ENCODE assay signal across 1 cellular context in genomic region chr1:233598891-233599541, GRCh38.
TF ChIP-seq lines count a peak whose summit lies in the region.

No MANE protein-coding gene starts in this region.

TF ChIP-seq in GM12878, 131 proteins besides CTCF, POLR2A, EP300 and RAD21 (continued from another document):
- TF ChIP-seq, protein P1, sequence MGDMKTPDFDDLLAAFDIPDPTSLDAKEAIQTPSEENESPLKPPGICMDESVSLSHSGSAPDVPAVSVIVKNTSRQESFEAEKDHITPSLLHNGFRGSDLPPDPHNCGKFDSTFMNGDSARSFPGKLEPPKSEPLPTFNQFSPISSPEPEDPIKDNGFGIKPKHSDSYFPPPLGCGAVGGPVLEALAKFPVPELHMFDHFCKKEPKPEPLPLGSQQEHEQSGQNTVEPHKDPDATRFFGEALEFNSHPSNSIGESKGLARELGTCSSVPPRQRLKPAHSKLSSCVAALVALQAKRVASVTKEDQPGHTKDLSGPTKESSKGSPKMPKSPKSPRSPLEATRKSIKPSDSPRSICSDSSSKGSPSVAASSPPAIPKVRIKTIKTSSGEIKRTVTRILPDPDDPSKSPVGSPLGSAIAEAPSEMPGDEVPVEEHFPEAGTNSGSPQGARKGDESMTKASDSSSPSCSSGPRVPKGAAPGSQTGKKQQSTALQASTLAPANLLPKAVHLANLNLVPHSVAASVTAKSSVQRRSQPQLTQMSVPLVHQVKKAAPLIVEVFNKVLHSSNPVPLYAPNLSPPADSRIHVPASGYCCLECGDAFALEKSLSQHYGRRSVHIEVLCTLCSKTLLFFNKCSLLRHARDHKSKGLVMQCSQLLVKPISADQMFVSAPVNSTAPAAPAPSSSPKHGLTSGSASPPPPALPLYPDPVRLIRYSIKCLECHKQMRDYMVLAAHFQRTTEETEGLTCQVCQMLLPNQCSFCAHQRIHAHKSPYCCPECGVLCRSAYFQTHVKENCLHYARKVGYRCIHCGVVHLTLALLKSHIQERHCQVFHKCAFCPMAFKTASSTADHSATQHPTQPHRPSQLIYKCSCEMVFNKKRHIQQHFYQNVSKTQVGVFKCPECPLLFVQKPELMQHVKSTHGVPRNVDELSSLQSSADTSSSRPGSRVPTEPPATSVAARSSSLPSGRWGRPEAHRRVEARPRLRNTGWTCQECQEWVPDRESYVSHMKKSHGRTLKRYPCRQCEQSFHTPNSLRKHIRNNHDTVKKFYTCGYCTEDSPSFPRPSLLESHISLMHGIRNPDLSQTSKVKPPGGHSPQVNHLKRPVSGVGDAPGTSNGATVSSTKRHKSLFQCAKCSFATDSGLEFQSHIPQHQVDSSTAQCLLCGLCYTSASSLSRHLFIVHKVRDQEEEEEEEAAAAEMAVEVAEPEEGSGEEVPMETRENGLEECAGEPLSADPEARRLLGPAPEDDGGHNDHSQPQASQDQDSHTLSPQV (IDR thresholded peaks at IDR 0.05): 0 out of 2 replicates have a peak, but pooled peaks have one; percentile 39
- TF ChIP-seq RB1 (IDR thresholded peaks at IDR 0.05; ENCODE audit: borderline replicate concordance): no peak
- no peak; the same call in 1 of the 2 replicates for TF ChIP-seq STAT3 (IDR thresholded peaks at IDR 0.05; ENCODE audit: low read depth, low read length)
- TF ChIP-seq EZH2 (IDR thresholded peaks at IDR 0.05; ENCODE audit: borderline replicate concordance, control insufficient read depth, low read depth, low read length): no peak
- no peak for TF ChIP-seq FOXK2 (IDR thresholded peaks at IDR 0.05)
- TF ChIP-seq SMAD5 (IDR thresholded peaks at IDR 0.05; ENCODE audit: low read depth): no peak
- TF ChIP-seq POU2F2 (IDR thresholded peaks at IDR 0.05; ENCODE audit: borderline replicate concordance, low read depth, low read length): peak; percentile 82; the same call in 1 of the 3 replicates
- TF ChIP-seq, protein P2, sequence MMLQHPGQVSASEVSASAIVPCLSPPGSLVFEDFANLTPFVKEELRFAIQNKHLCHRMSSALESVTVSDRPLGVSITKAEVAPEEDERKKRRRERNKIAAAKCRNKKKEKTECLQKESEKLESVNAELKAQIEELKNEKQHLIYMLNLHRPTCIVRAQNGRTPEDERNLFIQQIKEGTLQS (IDR thresholded peaks at IDR 0.05; ENCODE audit: borderline replicate concordance, extremely low read depth, low read depth, low read length): no peak
- peak; percentile 53; the same call in 1 of the 2 replicates for TF ChIP-seq IRF4 (IDR thresholded peaks at IDR 0.05; ENCODE audit: low read depth, low read length)
- peak; percentile 94 for TF ChIP-seq JUNB (IDR thresholded peaks at IDR 0.05)
- peak; percentile 87 for TF ChIP-seq MEF2B (IDR thresholded peaks at IDR 0.05; ENCODE audit: partially characterized antibody, poor library complexity, severe bottlenecking)
- TF ChIP-seq ZNF207 (IDR thresholded peaks at IDR 0.05; ENCODE audit: borderline replicate concordance): peak; percentile 38; the same call in 1 of the 2 replicates
- TF ChIP-seq RBBP5 (conservative IDR thresholded peaks at IDR 0.05): peak; percentile 33; the same call in 1 of the 2 replicates
- TF ChIP-seq ETV6 (conservative IDR thresholded peaks at IDR 0.05 in 1 of 2, IDR thresholded peaks at IDR 0.05 in 1 of 2; ENCODE audit: borderline replicate concordance in 1 of 2, low read depth in 1 of 2): peak in 1 of 2 experiments; percentile 67; a peak in 1 of 4 replicates
- no peak for TF ChIP-seq CBX3 (IDR thresholded peaks at IDR 0.05; ENCODE audit: borderline replicate concordance, low read depth)
- TF ChIP-seq SREBF2 (IDR thresholded peaks at IDR 0.05; ENCODE audit: low read length): no peak
- peak; percentile 97 for TF ChIP-seq MTA2 (IDR thresholded peaks at IDR 0.05; ENCODE audit: low read depth)
- TF ChIP-seq IKZF2 (IDR thresholded peaks at IDR 0.05): peak; percentile 50 to 79; a peak in 3 of 4 replicates
- no peak for TF ChIP-seq RFX5 (IDR thresholded peaks at IDR 0.05; ENCODE audit: low read depth, low read length)
- 0 out of 2 replicates have a peak, but pooled peaks have one; percentile 21 for TF ChIP-seq MAX (IDR thresholded peaks at IDR 0.05; ENCODE audit: low read depth, low read length)
- peak; percentile 94 for TF ChIP-seq RUNX3 (IDR thresholded peaks at IDR 0.05; ENCODE audit: low read length)
- TF ChIP-seq NR2F1 (conservative IDR thresholded peaks at IDR 0.05): peak; percentile 78
- peak; percentile 36; the same call in 1 of the 2 replicates for TF ChIP-seq PML (IDR thresholded peaks at IDR 0.05; ENCODE audit: low read length)
- TF ChIP-seq TCF3 (IDR thresholded peaks at IDR 0.05; ENCODE audit: borderline replicate concordance, insufficient read depth, low read depth, low read length): no peak
- TF ChIP-seq ATF2 (IDR thresholded peaks at IDR 0.05; ENCODE audit: low read length): peak; percentile 93
- TF ChIP-seq NR2C1 (IDR thresholded peaks at IDR 0.05): peak; percentile 36; the same call in 1 of the 2 replicates
- TF ChIP-seq LARP7 (IDR thresholded peaks at IDR 0.05): no peak
- peak; percentile 9; the same call in 1 of the 2 replicates for TF ChIP-seq ZBTB40 (IDR thresholded peaks at IDR 0.05; ENCODE audit: borderline replicate concordance)
- TF ChIP-seq TCF7 (IDR thresholded peaks at IDR 0.05; ENCODE audit: borderline replicate concordance): peak; percentile 97
- TF ChIP-seq, protein P3, sequence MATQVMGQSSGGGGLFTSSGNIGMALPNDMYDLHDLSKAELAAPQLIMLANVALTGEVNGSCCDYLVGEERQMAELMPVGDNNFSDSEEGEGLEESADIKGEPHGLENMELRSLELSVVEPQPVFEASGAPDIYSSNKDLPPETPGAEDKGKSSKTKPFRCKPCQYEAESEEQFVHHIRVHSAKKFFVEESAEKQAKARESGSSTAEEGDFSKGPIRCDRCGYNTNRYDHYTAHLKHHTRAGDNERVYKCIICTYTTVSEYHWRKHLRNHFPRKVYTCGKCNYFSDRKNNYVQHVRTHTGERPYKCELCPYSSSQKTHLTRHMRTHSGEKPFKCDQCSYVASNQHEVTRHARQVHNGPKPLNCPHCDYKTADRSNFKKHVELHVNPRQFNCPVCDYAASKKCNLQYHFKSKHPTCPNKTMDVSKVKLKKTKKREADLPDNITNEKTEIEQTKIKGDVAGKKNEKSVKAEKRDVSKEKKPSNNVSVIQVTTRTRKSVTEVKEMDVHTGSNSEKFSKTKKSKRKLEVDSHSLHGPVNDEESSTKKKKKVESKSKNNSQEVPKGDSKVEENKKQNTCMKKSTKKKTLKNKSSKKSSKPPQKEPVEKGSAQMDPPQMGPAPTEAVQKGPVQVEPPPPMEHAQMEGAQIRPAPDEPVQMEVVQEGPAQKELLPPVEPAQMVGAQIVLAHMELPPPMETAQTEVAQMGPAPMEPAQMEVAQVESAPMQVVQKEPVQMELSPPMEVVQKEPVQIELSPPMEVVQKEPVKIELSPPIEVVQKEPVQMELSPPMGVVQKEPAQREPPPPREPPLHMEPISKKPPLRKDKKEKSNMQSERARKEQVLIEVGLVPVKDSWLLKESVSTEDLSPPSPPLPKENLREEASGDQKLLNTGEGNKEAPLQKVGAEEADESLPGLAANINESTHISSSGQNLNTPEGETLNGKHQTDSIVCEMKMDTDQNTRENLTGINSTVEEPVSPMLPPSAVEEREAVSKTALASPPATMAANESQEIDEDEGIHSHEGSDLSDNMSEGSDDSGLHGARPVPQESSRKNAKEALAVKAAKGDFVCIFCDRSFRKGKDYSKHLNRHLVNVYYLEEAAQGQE (IDR thresholded peaks at IDR 0.05; ENCODE audit: low read depth, low read length): no peak
- TF ChIP-seq ZNF217 (IDR thresholded peaks at IDR 0.05): peak; percentile 24; the same call in 1 of the 2 replicates
- 0 out of 2 replicates have a peak, but pooled peaks have one; percentile 89 for TF ChIP-seq ESRRA (IDR thresholded peaks at IDR 0.05; ENCODE audit: low read length)
- peak; percentile 29 for TF ChIP-seq MTA3 (IDR thresholded peaks at IDR 0.05; ENCODE audit: borderline replicate concordance, low read length)
- TF ChIP-seq KAT2A (conservative IDR thresholded peaks at IDR 0.05; ENCODE audit: control insufficient read depth, low read depth, low read length): no peak
- TF ChIP-seq MYB (IDR thresholded peaks at IDR 0.05; ENCODE audit: borderline replicate concordance, low read depth, low read length): no peak
